Comparison of ENCODE assay signal across 18 cellular contexts in genomic region chr10:129961274-129961839, GRCh38. TPM values are rescaled to one million over a fixed set of nuclear protein-coding genes. Genes with fewer than 3 reads are reported as not detected.
DNase-seq lines count a peak whose midpoint lies in the region; ATAC-seq, FAIRE-seq and TF ChIP-seq lines count a peak whose summit lies in the region.
"Had no signal": no experiment of that assay in that cellular context is flagged by ENCODE, and none has a peak within 500 bp of the region (broad histone marks: within the 10 kb centered on the region; RNA-seq: fewer than 3 reads in every experiment).

No MANE protein-coding gene starts in this region.

- POLR2A ChIA-PET in HepG2 (lab: Yijun Ruan, JAX) = no interaction called here

- no peak overlapping the region for H2AFZ ChIP-seq in HepG2 (ENCODE audit: low read length)

- 3% methylated on average over 8 of the region's 8 CpGs for WGBS in HepG2 (ENCODE audit: low lambda C conversion rate)
- 10% methylated on average over 8 of the region's 8 CpGs for WGBS in right lobe of liver (ENCODE audit: insufficient coverage, low coverage, low lambda C conversion rate, missing lambda C conversion rate)

- peaks cover 0 to 66% of the 10 kb centered on the region in 2 experiments for H3K27me3 ChIP-seq in HepG2 (ENCODE audit: control insufficient read depth in 1 of 2, insufficient read depth in 2 of 2, low read length in 2 of 2)
- H3K27me3 ChIP-seq in right lobe of liver = peaks cover 33 to 74% of the 10 kb centered on the region in 2 donors
- peaks cover 23% of the 10 kb centered on the region for H3K27me3 ChIP-seq in vagina

- intact Hi-C loops in HepG2 (cut with micrococcal nuclease; ENCODE audit: unreplicated experiment) = no loop called here
- intact Hi-C loops in right lobe of liver (cut with DNase I) = no loop called here
- intact Hi-C loops in vagina (cut with DNase I) = loop anchor here (5.0 to 10.0 kb wide), 2 partner anchors 267 to 864 kb away; no protein-coding TSS in a partner anchor

- no peaks in the 10 kb centered on the region for H3K79me2 ChIP-seq in HepG2 (ENCODE audit: insufficient read depth, low read length)

- H3K9me3 ChIP-seq in HepG2 (ENCODE audit: low read length) (no peaks in the 10 kb centered on the region), right lobe of liver (no peaks in the 10 kb centered on the region), vagina (no peaks in the 10 kb centered on the region)

- in situ Hi-C loops in HepG2 (cut with HindIII; ENCODE audit: extremely low pct_ligation_motif_present, low pct_unique_long_range_greater_than_20kb) = loop anchor here (25.0 kb wide), 1 partner anchor 1699 kb away; no protein-coding TSS in a partner anchor

- H3K36me3 ChIP-seq in HepG2 (replicated peaks in 1 of 2; ENCODE audit: control insufficient read depth in 1 of 2, insufficient read depth in 2 of 2, low read length in 2 of 2) (no peaks in the 10 kb centered on the region), right lobe of liver (no peaks in the 10 kb centered on the region), vagina (no peaks in the 10 kb centered on the region)
- H3K36me3 ChIP-seq: stomach had no signal

- no peak for TF ChIP-seq RAD21 in HepG2 (CRISPR knock-in tag; IDR thresholded peaks at IDR 0.05)

- no peak for ATAC-seq in HepG2
- no peak for ATAC-seq in right lobe of liver
- ATAC-seq in HG02885 (IDR thresholded peaks at IDR 0.05; ENCODE audit: poor library complexity, unreplicated experiment) = no peak
- ATAC-seq in HG03196 (IDR thresholded peaks at IDR 0.05; ENCODE audit: unreplicated experiment) = no peak
- ATAC-seq: activated CD4-positive, CD25-positive, alpha-beta regulatory T cell treated with anti-CD3 and anti-CD28 coated beads, Interleukin-2, amount 50 U/mL, for 24 hours had no signal

- FAIRE-seq in HepG2 (lab: Jason Lieb, UNC) (no peak), D721Med (lab: Jason Lieb, UNC) (no peak)
- FAIRE-seq: endometrium had no signal

- DNase-seq in HepG2 (ENCODE audit: low spot score) (no peak), right lobe of liver (no peak), dermis blood vessel endothelial cell (peak; percentile 51), neural crest cell (ENCODE audit: low read depth, low spot score) (no peak), vagina (ENCODE audit: extremely low spot score in 2 of 2) (no peak), D721Med (ENCODE audit: insufficient read length, low spot score) (no peak)
- DNase-seq: activated CD8-positive, alpha-beta memory T cell treated with anti-CD3 and anti-CD28 coated beads, Interleukin-2, amount 50 U/mL, for 48 hours; activated naive CD4-positive, alpha-beta T cell treated with anti-CD3 and anti-CD28 coated beads, Interleukin-2, amount 50 U/mL, for 16 hours; caudate nucleus; DMS53; IMR-90; NCI-H1436; NCI-H510A; stomach had no signal

- BruUV-seq in HepG2 (replicated peaks; lab: Mats Ljungman, UMichigan) = no TSS peak

- no peak overlapping the region for H3K27ac Mint-ChIP-seq in neural crest cell (ENCODE audit: unreplicated experiment)

- TF ChIP-seq EP300 in HepG2 (IDR thresholded peaks at IDR 0.05; ENCODE audit: low read depth in 2 of 2, low read length in 2 of 2) (no peak), HepG2 (CRISPR knock-in tag; IDR thresholded peaks at IDR 0.05; ENCODE audit: borderline replicate concordance) (no peak)

- no peaks in the 10 kb centered on the region for H3K9me3 Mint-ChIP-seq in neural crest cell

- H3K4me1 ChIP-seq in HepG2 (ENCODE audit: insufficient read depth, low read length) = peaks cover 3% of the 10 kb centered on the region
- H3K4me1 ChIP-seq in right lobe of liver = peaks cover 0 to 31% (median 0%) of the 10 kb centered on the region in 4 donors
- H3K4me1 ChIP-seq in vagina = peaks cover 14% of the 10 kb centered on the region

- peaks cover 38% of the 10 kb centered on the region for H3K4me1 Mint-ChIP-seq in neural crest cell

- peaks cover 85% of the 10 kb centered on the region for H3K27me3 Mint-ChIP-seq in neural crest cell (ENCODE audit: low read depth)

- H4K20me1 ChIP-seq in HepG2 (ENCODE audit: insufficient read depth, low read length) = peaks cover under 1% of the 10 kb centered on the region; the same call in 1 of the 2 replicates

- H3K4me3 ChIP-seq in HepG2 (replicated peaks in 1 of 3; ENCODE audit: insufficient read depth in 1 of 3, low read depth in 2 of 3, low read length in 3 of 3) (no peak overlapping the region), right lobe of liver (no peak overlapping the region), vagina (peak overlapping the region in 1 of 2 donors; percentile 21)

- CTCF ChIA-PET in HepG2 (lab: Yijun Ruan, JAX; ENCODE audit: low intra/inter-chr PET ratio, low total read pairs) = no interaction called here

- H3K36me3 Mint-ChIP-seq in neural crest cell (ENCODE audit: low read depth) = peaks cover 9% of the 10 kb centered on the region

- H3K4me2 ChIP-seq in HepG2 (ENCODE audit: low read depth, low read length) = no peak overlapping the region

- TF ChIP-seq POLR2A in HepG2 (IDR thresholded peaks at IDR 0.05; ENCODE audit: insufficient read depth in 1 of 2, low read depth in 2 of 2, low read length in 2 of 2) (no peak), right lobe of liver (IDR thresholded peaks at IDR 0.05) (no peak), vagina (IDR thresholded peaks at IDR 0.05) (no peak)

- H3K4me3 Mint-ChIP-seq in neural crest cell = peak overlapping the region; percentile 82

- H3K9ac ChIP-seq in HepG2 (ENCODE audit: insufficient read depth, low read depth, low read length) = no peak overlapping the region

- no peak overlapping the region for H3K27ac ChIP-seq in HepG2 (ENCODE audit: extremely low read length, insufficient read depth, low read length)
- H3K27ac ChIP-seq in right lobe of liver = no peak overlapping the region
- peak overlapping the region; percentile 17 for H3K27ac ChIP-seq in vagina
- H3K27ac ChIP-seq: stomach had no signal

- TF ChIP-seq CTCF in HepG2 (CRISPR knock-in tag; IDR thresholded peaks at IDR 0.05) (no peak), right lobe of liver (IDR thresholded peaks at IDR 0.05) (no peak), neural crest cell (conservative IDR thresholded peaks at IDR 0.05) (no peak), vagina (IDR thresholded peaks at IDR 0.05) (no peak), D721Med (IDR thresholded peaks at IDR 0.05; ENCODE audit: insufficient read depth, missing control alignments) (no peak)

TF ChIP-seq in HepG2, 621 proteins besides CTCF, POLR2A, EP300 and RAD21 (continues in another document):
- TF ChIP-seq ZNF672 (CRISPR knock-in tag; IDR thresholded peaks at IDR 0.05) (no peak), ZSCAN5A (CRISPR knock-in tag; IDR thresholded peaks at IDR 0.05; ENCODE audit: borderline replicate concordance) (no peak), ZNF766 (CRISPR knock-in tag; IDR thresholded peaks at IDR 0.05; ENCODE audit: borderline replicate concordance) (no peak), ZBTB33 (CRISPR knock-in tag; IDR thresholded peaks at IDR 0.05) (no peak)

RNA-seq across cellular contexts. Expression of gene EBF3, which starts 2.7 kb away (rescaled TPM):
- total RNA-seq in HepG2 (2016; rRNA removed; fragmentation: Illumina TruSeq; extraction: Trizol) (not detected in 2 replicates), right lobe of liver (under 1 TPM in 1 of 6 experiments, not detected in 5; 0.12 TPM), dermis blood vessel endothelial cell (6.5 and 22.5 TPM in 2 replicates), neural crest cell (11.2 and 11.6 TPM in 2 replicates), vagina (10.6 TPM)
- not detected in 2 replicates for total RNA-seq in HepG2 (2016; cell fraction: cytosol; rRNA removed; fragmentation: Illumina TruSeq; extraction: Trizol; ENCODE audit: low read depth)
- total RNA-seq in HepG2 (2016; cell fraction: insoluble cytoplasmic fraction; rRNA removed; fragmentation: Illumina TruSeq; extraction: Trizol) = not detected in 2 replicates
- total RNA-seq in HepG2 (2016; cell fraction: membrane; rRNA removed; fragmentation: Illumina TruSeq; extraction: Trizol) = not detected in 2 replicates
- not detected in 2 replicates for total RNA-seq in HepG2 (2016; cell fraction: nucleus; rRNA removed; fragmentation: Illumina TruSeq; extraction: Trizol)
- polyA plus RNA-seq in HepG2 (2011; rRNA removed) = not detected in 2 replicates
- not detected in 2 replicates for polyA plus RNA-seq in HepG2 (2011; cell fraction: cytosol; rRNA removed)
- not detected in 2 replicates for polyA plus RNA-seq in HepG2 (2011; cell fraction: nucleus; rRNA removed)
- polyA plus RNA-seq in HepG2 (2012) = 0.13 and 0.16 TPM in 2 replicates
- not detected in 2 replicates for polyA plus RNA-seq in HepG2 (2016; cell fraction: cytosol; fragmentation: Illumina TruSeq; extraction: Trizol; ENCODE audit: low read depth)
- polyA plus RNA-seq in HepG2 (2016; cell fraction: insoluble cytoplasmic fraction; fragmentation: Illumina TruSeq; extraction: Trizol; ENCODE audit: low read depth) = not detected in 2 replicates
- polyA plus RNA-seq in HepG2 (2016; cell fraction: membrane; fragmentation: Illumina TruSeq; extraction: Trizol; ENCODE audit: low read depth) = not detected in 2 replicates
- not detected in 2 replicates for polyA plus RNA-seq in HepG2 (2016; cell fraction: nucleus; fragmentation: Illumina TruSeq; extraction: Trizol; ENCODE audit: insufficient read depth, low read depth)
- polyA minus RNA-seq in HepG2 (2011; rRNA and poly(A)+ RNA removed; ENCODE audit: low replicate concordance) = not detected in 2 replicates
- not detected in 2 replicates for polyA minus RNA-seq in HepG2 (2011; cell fraction: cytosol; rRNA and poly(A)+ RNA removed)
- not detected in 2 replicates for polyA minus RNA-seq in HepG2 (2011; cell fraction: nucleus; rRNA and poly(A)+ RNA removed)
